2 cellular contexts compared by ENCODE assay signal in genomic region chr3:157705258-157705657, GRCh38.
TF ChIP-seq lines count a peak whose summit lies in the region.

No MANE protein-coding gene starts in this region.

TF ChIP-seq in SK-N-SH treated with all-trans-retinoic acid at 6 μM for 48 hours, 23 proteins besides CTCF, POLR2A, EP300 and RAD21 (continued from another document):
- TF ChIP-seq POU6F1 (CRISPR knock-in tag; IDR thresholded peaks at IDR 0.05; ENCODE audit: borderline replicate concordance, low read depth) (no peak), CREB5 (CRISPR knock-in tag; IDR thresholded peaks at IDR 0.05; ENCODE audit: low read depth) (no peak), CSDC2 (CRISPR knock-in tag; IDR thresholded peaks at IDR 0.05) (no peak), ARNTL (CRISPR knock-in tag; IDR thresholded peaks at IDR 0.05; ENCODE audit: borderline replicate concordance, low read depth) (no peak), GLIS3 (CRISPR knock-in tag; IDR thresholded peaks at IDR 0.05) (no peak)

TF ChIP-seq in SK-N-SH, 30 proteins besides CTCF, POLR2A, EP300 and RAD21 (continued from another document):
- no peak for TF ChIP-seq IRF3 (IDR thresholded peaks at IDR 0.05; ENCODE audit: low read depth, low read length)
- TF ChIP-seq USF2 (IDR thresholded peaks at IDR 0.05; ENCODE audit: borderline replicate concordance, low read depth, low read length): no peak
- no peak for TF ChIP-seq FOXJ3 (CRISPR knock-in tag; IDR thresholded peaks at IDR 0.05)
- TF ChIP-seq PBX3 (IDR thresholded peaks at IDR 0.05): no peak
- TF ChIP-seq FOXM1 (IDR thresholded peaks at IDR 0.05; ENCODE audit: low read depth): no peak
- no peak for TF ChIP-seq CHD2 (IDR thresholded peaks at IDR 0.05; ENCODE audit: low read length, partially characterized antibody)
